In genomic region chr1:150981805-150982712, GRCh38 we compare ENCODE assay signal across 8 cellular contexts. TPM values are rescaled to one million over a fixed set of nuclear protein-coding genes. Genes with fewer than 3 reads are reported as not detected.
DNase-seq lines count a peak whose midpoint lies in the region; TF ChIP-seq lines count a peak whose summit lies in the region.

ANXA9 (plus strand) TSS chr1:150982292; CDS start chr1:150983106, 814 bp downstream.

- no peaks in the 10 kb centered on the region for H3K9me3 ChIP-seq in parathyroid adenoma (ENCODE audit: control insufficient read depth, low read length)

- TF ChIP-seq CTCF in endothelial cell (IDR thresholded peaks at IDR 0.05; ENCODE audit: unreplicated experiment), result no peak
- TF ChIP-seq CTCF in parathyroid adenoma (IDR thresholded peaks at IDR 0.05), result no peak

- H2AFZ ChIP-seq in parathyroid adenoma, result peak within 1 kb of the TSS; percentile 80

- no peaks in the 10 kb centered on the region for H3K79me2 ChIP-seq in parathyroid adenoma

- peak within 1 kb of the TSS; percentile 69 for H3K4me2 ChIP-seq in parathyroid adenoma (ENCODE audit: low read length)

- H3K27ac Mint-ChIP-seq in endothelial cell (ENCODE audit: unreplicated experiment), result no peak within 1 kb of the TSS

- H3K27me3 ChIP-seq in H7 (ENCODE audit: control insufficient read depth, insufficient read depth, low read length), result no peaks in the 10 kb centered on the region
- no peaks in the 10 kb centered on the region for H3K27me3 ChIP-seq in parathyroid adenoma (ENCODE audit: control insufficient read depth, insufficient read depth, low read length)

- peaks cover 3% of the 10 kb centered on the region for H3K27me3 Mint-ChIP-seq in endothelial cell (ENCODE audit: unreplicated experiment)

- H3K9ac ChIP-seq in parathyroid adenoma, result no peak within 1 kb of the TSS

- DNase-seq in H7 (peak; percentile 63), NCI-H2196 (lab: John Stamatoyannopoulos, UW; ENCODE audit: unreplicated experiment) (peak; percentile 54), endothelial cell (ENCODE audit: low spot score) (no peak), DMS153 treated with DMSO at 0.1 percent for 48 hours (lab: John Stamatoyannopoulos, UW; ENCODE audit: unreplicated experiment) (no peak), ACHN (no peak), GF-D8 (lab: John Stamatoyannopoulos, UW) (no peak)
- no peak for DNase-seq in stimulated activated CD4-positive, alpha-beta T cell treated with anti-CD3 and anti-CD28 coated beads, Interleukin-1b, Interleukin-23, amount 100 ng/mL, for 48 hours

- H3K36me3 Mint-ChIP-seq in endothelial cell (ENCODE audit: low read depth, unreplicated experiment), result no peaks in the 10 kb centered on the region

- H3K4me3 ChIP-seq in H7 (ENCODE audit: insufficient read depth, low read depth, low read length) (no peak within 1 kb of the TSS), parathyroid adenoma (ENCODE audit: low read depth, low read length) (peak within 1 kb of the TSS; percentile 45)

- peaks cover 16% of the 10 kb centered on the region for H3K4me1 Mint-ChIP-seq in endothelial cell (ENCODE audit: unreplicated experiment)

- H3K4me1 ChIP-seq in parathyroid adenoma, result peaks cover 20% of the 10 kb centered on the region

- no peaks in the 10 kb centered on the region for H3K36me3 ChIP-seq in H7 (replicated peaks; ENCODE audit: control insufficient read depth, insufficient read depth, low read length)
- H3K36me3 ChIP-seq in parathyroid adenoma (ENCODE audit: control insufficient read depth, insufficient read depth, low read length), result no peaks in the 10 kb centered on the region

- in situ Hi-C loops in ACHN (cut with HindIII; ENCODE audit: low pct_ligation_motif_present, low pct_unique_long_range_greater_than_20kb, low sequenced_read_pairs), result no loop called here

- no peaks in the 10 kb centered on the region for H3K9me3 Mint-ChIP-seq in endothelial cell (ENCODE audit: unreplicated experiment)

- peak within 1 kb of the TSS; percentile 42 for H3K4me3 Mint-ChIP-seq in endothelial cell (ENCODE audit: unreplicated experiment)

- H3K27ac ChIP-seq in parathyroid adenoma, result peak within 1 kb of the TSS; percentile 86

RNA-seq across cellular contexts. Expression of gene ANXA9, which starts in this region (rescaled TPM):
- 0.62 and 1.6 TPM in 2 replicates for total RNA-seq in H7 (2014; rRNA removed; shearing (Covaris generic))
- not detected for total RNA-seq in endothelial cell (ENCODE audit: unreplicated experiment)

Comparison
In these comparisons a context has a peak if more than half of its experiments do, and no peak if none do; other contexts are left out.
1. DNase-seq: peak in H7 (single experiment) and NCI-H2196 (single experiment); none in endothelial cell (single experiment), DMS153 treated with DMSO at 0.1 percent for 48 hours (single experiment), stimulated activated CD4-positive, alpha-beta T cell treated with anti-CD3 and anti-CD28 coated beads, Interleukin-1b, Interleukin-23, amount 100 ng/mL, for 48 hours (single experiment), ACHN (single experiment) and GF-D8 (single experiment).